ENCODE assay signal across 7 cellular contexts in genomic region chr1:33182452-33182851, GRCh38. TPM values are rescaled to one million over a fixed set of nuclear protein-coding genes. Genes with fewer than 3 reads are reported as not detected.
DNase-seq lines count a peak whose midpoint lies in the region; ATAC-seq and TF ChIP-seq lines count a peak whose summit lies in the region.

No MANE protein-coding gene starts in this region.

- H3K27ac ChIP-seq in duodenal mucosa (ENCODE audit: low read depth, low read length), result no peak overlapping the region
- no peak overlapping the region for H3K27ac ChIP-seq in neural progenitor cell

- H3K4me1 ChIP-seq in duodenal mucosa (ENCODE audit: control insufficient read depth in 1 of 2, insufficient read depth in 2 of 2, low read length in 2 of 2) (peaks cover 13 to 14% of the 10 kb centered on the region in 2 donors), neural progenitor cell (peaks cover 9% of the 10 kb centered on the region)

- TF ChIP-seq CTCF in neural progenitor cell (IDR thresholded peaks at IDR 0.05), result no peak

- peak overlapping the region; percentile 43 to 68 for H3K4me3 ChIP-seq in duodenal mucosa (ENCODE audit: low read depth in 1 of 2, low read length in 2 of 2)
- peak overlapping the region; percentile 76 for H3K4me3 ChIP-seq in neural progenitor cell

- no peak for ATAC-seq in HG02623 (IDR thresholded peaks at IDR 0.05; ENCODE audit: unreplicated experiment)

- H3K4me1 Mint-ChIP-seq in neural progenitor cell, result peaks cover 32% of the 10 kb centered on the region

- no peaks in the 10 kb centered on the region for H3K79me2 ChIP-seq in neural progenitor cell (ENCODE audit: low read depth)

- H4K20me1 ChIP-seq in neural progenitor cell (ENCODE audit: low read depth), result peaks cover 6% of the 10 kb centered on the region

- H3K36me3 ChIP-seq in duodenal mucosa (ENCODE audit: control insufficient read depth in 1 of 2, insufficient read depth in 2 of 2, low read length in 2 of 2), result no peaks in the 10 kb centered on the region
- no peaks in the 10 kb centered on the region for H3K36me3 ChIP-seq in neural progenitor cell

- H3F3A ChIP-seq in neural progenitor cell (ENCODE audit: low read depth), result peaks cover 7% of the 10 kb centered on the region

- peaks cover 8% of the 10 kb centered on the region for H3K27me3 Mint-ChIP-seq in neural progenitor cell (ENCODE audit: insufficient read depth, low read depth)

- no peaks in the 10 kb centered on the region for H3K36me3 Mint-ChIP-seq in neural progenitor cell

- DNase-seq in HCEC 1CT (peak; percentile 20), NCI-H526 (lab: John Stamatoyannopoulos, UW) (peak; percentile 21 to 26), neural progenitor cell (ENCODE audit: low spot score) (peak; percentile 45), RPMI8226 (no peak), superior temporal gyrus (ENCODE audit: extremely low spot score) (no peak)

- H3K9me3 ChIP-seq in duodenal mucosa (ENCODE audit: control insufficient read depth in 1 of 2, low read length in 2 of 2) (no peaks in the 10 kb centered on the region), neural progenitor cell (ENCODE audit: low read depth) (no peaks in the 10 kb centered on the region)

- H2AFZ ChIP-seq in neural progenitor cell (replicated peaks), result no peak overlapping the region

- H3K4me3 Mint-ChIP-seq in neural progenitor cell, result peak overlapping the region; percentile 94

- no peaks in the 10 kb centered on the region for H3K9me3 Mint-ChIP-seq in neural progenitor cell

- H3K4me2 ChIP-seq in neural progenitor cell, result peak overlapping the region; percentile 88

- H3K27ac Mint-ChIP-seq in neural progenitor cell, result peak overlapping the region; percentile 27

- H3K27me3 ChIP-seq in duodenal mucosa (ENCODE audit: control insufficient read depth in 1 of 2, insufficient read depth in 2 of 2, low read length in 2 of 2), result no peaks in the 10 kb centered on the region
- peaks cover 17% of the 10 kb centered on the region for H3K27me3 ChIP-seq in neural progenitor cell

- H3K9ac ChIP-seq in duodenal mucosa (ENCODE audit: low read depth in 1 of 2, low read length in 2 of 2) (peak overlapping the region; percentile 1 to 21), neural progenitor cell (no peak overlapping the region)

RNA-seq across cellular contexts. Expression of gene TRIM62, which starts 0.6 kb away (rescaled TPM):
- 1.4 and 5.0 TPM in 2 replicates for total RNA-seq in neural progenitor cell (ENCODE audit: low replicate concordance)

Comparison
In these comparisons a context has a peak if more than half of its experiments do, and no peak if none do; other contexts are left out.
1. DNase-seq: peak in HCEC 1CT (single experiment), NCI-H526 (2 of 2) and neural progenitor cell (single experiment); none in RPMI8226 (single experiment) and superior temporal gyrus (single experiment).